Comparison of ENCODE assay signal across 8 cellular contexts in genomic region chr16:4801051-4801961, GRCh38. TPM values are rescaled to one million over a fixed set of nuclear protein-coding genes. Genes with fewer than 3 reads are reported as not detected.
A peak's percentile ranks its signal among the peaks of the same experiment; 100 is the strongest.
DNase-seq lines count a peak whose midpoint lies in the region; ATAC-seq and TF ChIP-seq lines count a peak whose summit lies in the region.

No MANE protein-coding gene starts in this region.

- H3K4me1 Mint-ChIP-seq in chondrocyte (ENCODE audit: low read depth), result peaks cover 25% of the 10 kb centered on the region

- H3K4ac ChIP-seq in IMR-90 (ENCODE audit: low read depth, low read length), result no peak overlapping the region; the same call in 1 of the 2 replicates

- H3K56ac ChIP-seq in IMR-90 (ENCODE audit: extremely low read depth, insufficient read depth, low read length), result no peak overlapping the region

- H3K9ac ChIP-seq in IMR-90 (ENCODE audit: low read depth, low read length), result peak overlapping the region; percentile 57
- H3K9ac ChIP-seq in mucosa of stomach (ENCODE audit: low read length), result peak overlapping the region; percentile 65

- no TSS peak for BruUV-seq in A673 (replicated peaks; lab: Mats Ljungman, UMichigan)
- BruUV-seq in IMR-90 (replicated peaks; lab: Mats Ljungman, UMichigan), result no TSS peak

- no peak overlapping the region for H2BK120ac ChIP-seq in IMR-90 (ENCODE audit: low read depth, low read length)

- peaks cover 0 to 7% of the 10 kb centered on the region in 2 experiments; a peak in 1 of 4 replicates for H3K79me1 ChIP-seq in IMR-90 (ENCODE audit: low read depth in 1 of 2, low read length in 2 of 2)

- H4K91ac ChIP-seq in IMR-90 (ENCODE audit: insufficient read depth, low read depth, low read length), result no peak overlapping the region

- dilution Hi-C loops in IMR-90 (cut with HindIII; ENCODE audit: low sequenced_read_pairs, unreplicated experiment), result no loop called here

- H2AK5ac ChIP-seq in IMR-90 (ENCODE audit: low read depth, low read length), result 0 out of 2 replicates have a peak overlapping the region, but pooled peaks have one; percentile 15

- TF ChIP-seq RAD21 in IMR-90 (IDR thresholded peaks at IDR 0.05; ENCODE audit: low read length), result no peak

- H2BK15ac ChIP-seq in IMR-90 (ENCODE audit: low read depth, low read length), result no peak overlapping the region

- POLR2A ChIA-PET in A673 (lab: Charles Lee; ENCODE audit: low non-redundant PET) (no interaction called here), IMR-90 (lab: Charles Lee; ENCODE audit: unreplicated experiment) (no interaction called here)

- H2AFZ ChIP-seq in IMR-90 (replicated peaks; ENCODE audit: low read length, poor library complexity), result peak overlapping the region; percentile 97

- H3K23ac ChIP-seq in IMR-90 (ENCODE audit: low read depth, low read length), result peak overlapping the region; percentile 69

- H3K9me3 Mint-ChIP-seq in chondrocyte (ENCODE audit: low read depth), result no peaks in the 10 kb centered on the region

- intact Hi-C loops in A673 (cut with micrococcal nuclease; ENCODE audit: unreplicated experiment) (no loop called here), IMR-90 (cut with micrococcal nuclease) (loop anchor here (5.0 kb wide), 1 partner anchor 34 kb away; the partner anchor contains the start of gene ZNF500)

- H3K4me3 ChIP-seq in A673 (ENCODE audit: low read depth, low read length, poor library complexity, severe bottlenecking) (peak overlapping the region; percentile 86), IMR-90 (ENCODE audit: insufficient read depth, low read depth, low read length) (peak overlapping the region; percentile 94), mucosa of stomach (ENCODE audit: low read length) (peak overlapping the region; percentile 5)

- peaks cover 11% of the 10 kb centered on the region for H3K36me3 Mint-ChIP-seq in chondrocyte (ENCODE audit: low read depth)

- H2AK9ac ChIP-seq in IMR-90 (replicated peaks; ENCODE audit: low read depth, low read length, poor library complexity), result peak overlapping the region; percentile 91

- no peak overlapping the region for H3K18ac ChIP-seq in IMR-90 (ENCODE audit: low read depth, low read length)

- H3K27me3 ChIP-seq in A673 (replicated peaks; ENCODE audit: insufficient read depth, low read depth, low read length, poor library complexity), result no peaks in the 10 kb centered on the region
- H3K27me3 ChIP-seq in IMR-90 (ENCODE audit: control insufficient read depth, insufficient read depth, low read length), result no peaks in the 10 kb centered on the region
- H3K27me3 ChIP-seq in mucosa of stomach (ENCODE audit: control insufficient read depth, insufficient read depth, low read length), result no peaks in the 10 kb centered on the region

- 0 out of 2 replicates have a peak overlapping the region, but pooled peaks have one; percentile 50 for H3K14ac ChIP-seq in IMR-90 (replicated peaks; ENCODE audit: low read depth, low read length)

- ATAC-seq in IMR-90 (ENCODE audit: low read depth) (no peak), GM19324 (IDR thresholded peaks at IDR 0.05; ENCODE audit: low FRiP score, unreplicated experiment) (no peak), GM21619 (IDR thresholded peaks at IDR 0.05; ENCODE audit: unreplicated experiment) (no peak)

- H3K36me3 ChIP-seq in A673 (ENCODE audit: insufficient read depth, low read length, poor library complexity, severe bottlenecking) (peaks cover 10% of the 10 kb centered on the region), IMR-90 (ENCODE audit: control insufficient read depth, insufficient read depth, low read length) (peaks cover 21% of the 10 kb centered on the region), mucosa of stomach (ENCODE audit: control insufficient read depth, insufficient read depth, low read length) (no peaks in the 10 kb centered on the region)

- H3K27ac Mint-ChIP-seq in chondrocyte (ENCODE audit: unreplicated experiment), result no peak overlapping the region

- H3K27ac ChIP-seq in A673 (ENCODE audit: low read depth, low read length, poor library complexity, severe bottlenecking) (no peak overlapping the region), IMR-90 (ENCODE audit: insufficient read depth, low read length) (no peak overlapping the region)

- WGBS in IMR-90 (ENCODE audit: extremely low coverage in 2 of 2, insufficient read length in 1 of 2), 2 experiments, result 87% methylated on average over 3 of the region's 29 CpGs; no CpG with 5 or more reads in 1 of the 2 experiments

- peak overlapping the region; percentile 75 for H3K4me2 ChIP-seq in IMR-90 (ENCODE audit: low read depth, low read length)

- peak overlapping the region; percentile 82 for H3K4me3 Mint-ChIP-seq in chondrocyte (ENCODE audit: unreplicated experiment)

- H4K20me1 ChIP-seq in IMR-90 (ENCODE audit: insufficient read depth, low read length), result no peaks in the 10 kb centered on the region; the same call in 1 of the 2 replicates

- H3K4me1 ChIP-seq in A673 (ENCODE audit: insufficient read depth, low read length, poor library complexity, severe bottlenecking) (peaks cover 3% of the 10 kb centered on the region), IMR-90 (ENCODE audit: control insufficient read depth, insufficient read depth, low read length) (peaks cover 5% of the 10 kb centered on the region; the same call in 1 of the 2 replicates), mucosa of stomach (ENCODE audit: control insufficient read depth, insufficient read depth, low read length) (peaks cover 31% of the 10 kb centered on the region)

- TF ChIP-seq CTCF in A673 (conservative IDR thresholded peaks at IDR 0.05; ENCODE audit: low read depth, low read length) (no peak), IMR-90 (conservative IDR thresholded peaks at IDR 0.05; ENCODE audit: low read depth, low read length) (no peak), chondrocyte (IDR thresholded peaks at IDR 0.05) (no peak)

- DNase-seq in A673 (ENCODE audit: low spot score), result no peak
- no peak for DNase-seq in IMR-90
- no peak for DNase-seq in chondrocyte (ENCODE audit: low spot score)
- no peak for DNase-seq in hepatic stellate cell (ENCODE audit: low spot score)
- no peak for DNase-seq in NK-92 treated with Interleukin-12 subunit alpha and Interleukin-12 subunit beta, amount 100 ng/mL, for 24 hours (lab: John Stamatoyannopoulos, UW)

- in situ Hi-C loops in IMR-90 (cut with MboI; ENCODE audit: low sequenced_read_pairs), result no loop called here

- no peaks in the 10 kb centered on the region for H3K27me3 Mint-ChIP-seq in chondrocyte (ENCODE audit: low read depth)

- peak overlapping the region; percentile 36 to 79; a peak in 3 of 4 replicates for H4K8ac ChIP-seq in IMR-90 (ENCODE audit: low read depth in 2 of 2, low read length in 2 of 2)

- CTCF ChIA-PET in A673 (lab: Charles Lee) (interaction anchor here (0.6 kb wide), 1 partner anchor 35 kb away, joined by 3 read pairs; no protein-coding TSS in a partner anchor), IMR-90 (lab: Yijun Ruan, JAX) (no interaction called here)

- H3K9me3 ChIP-seq in A673 (ENCODE audit: low read depth, low read length, poor library complexity, severe bottlenecking) (no peaks in the 10 kb centered on the region), IMR-90 (ENCODE audit: control insufficient read depth, insufficient read depth, low read length) (no peaks in the 10 kb centered on the region), mucosa of stomach (ENCODE audit: control insufficient read depth, low read length) (no peaks in the 10 kb centered on the region)

- H3K9me1 ChIP-seq in IMR-90 (ENCODE audit: insufficient read depth, low read length), result no peaks in the 10 kb centered on the region

- TF ChIP-seq POLR2A in IMR-90 (IDR thresholded peaks at IDR 0.05; ENCODE audit: low read depth, low read length), result no peak

- H4K5ac ChIP-seq in IMR-90 (ENCODE audit: low read depth, low read length), result no peak overlapping the region

- no peak overlapping the region for H2BK20ac ChIP-seq in IMR-90 (ENCODE audit: low read depth, low read length)

- no peak overlapping the region for H2BK5ac ChIP-seq in IMR-90 (ENCODE audit: low read depth, low read length, poor library complexity, severe bottlenecking)

TF ChIP-seq in IMR-90, 13 proteins besides CTCF, POLR2A, EP300 and RAD21 (continues in another document):
- no peak for TF ChIP-seq RFX5 (IDR thresholded peaks at IDR 0.05; ENCODE audit: low read depth, low read length)
- TF ChIP-seq MAZ (IDR thresholded peaks at IDR 0.05; ENCODE audit: borderline replicate concordance, low read depth, low read length), result no peak

RNA-seq across cellular contexts. Expression of gene ROGDI, which starts 1.1 kb away (rescaled TPM):
- total RNA-seq in A673 (2021) (2.9 and 3.3 TPM in 2 replicates), IMR-90 (2012; rRNA removed) (13.6 and 14.2 TPM in 2 replicates), chondrocyte (24.9 to 37.6 TPM (median 35.6 TPM) in 3 replicates)
- 27.1 and 30.1 TPM in 2 replicates for polyA plus RNA-seq in IMR-90 (2012; rRNA removed)
- 11.3 and 32.6 TPM in 2 replicates for polyA plus RNA-seq in IMR-90 (2012; cell fraction: cytosol; rRNA removed)
- 67.3 and 174 TPM in 2 replicates for polyA plus RNA-seq in IMR-90 (2012; cell fraction: nucleus; rRNA removed; ENCODE audit: low replicate concordance)

RNA-seq across cellular contexts. Expression of gene SMIM22, which starts 6.1 kb away (rescaled TPM):
- total RNA-seq in A673 (2021) (not detected in 2 replicates), IMR-90 (2012; rRNA removed) (not detected in 2 replicates), chondrocyte (not detected in 3 replicates)
- polyA plus RNA-seq in IMR-90 (2012; rRNA removed), result not detected in 2 replicates
- not detected in 2 replicates for polyA plus RNA-seq in IMR-90 (2012; cell fraction: cytosol; rRNA removed)
- polyA plus RNA-seq in IMR-90 (2012; cell fraction: nucleus; rRNA removed; ENCODE audit: low replicate concordance), result not detected in 2 replicates

RNA-seq across cellular contexts. Expression of gene SEPTIN12, which starts 13.2 kb away (rescaled TPM):
- total RNA-seq in A673 (2021) (not detected in 2 replicates), IMR-90 (2012; rRNA removed) (not detected in 2 replicates), chondrocyte (not detected in 3 replicates)
- not detected in 2 replicates for polyA plus RNA-seq in IMR-90 (2012; rRNA removed)
- not detected in 2 replicates for polyA plus RNA-seq in IMR-90 (2012; cell fraction: cytosol; rRNA removed)
- 0.10 TPM in 1 of 2 replicates, not detected in the other for polyA plus RNA-seq in IMR-90 (2012; cell fraction: nucleus; rRNA removed; ENCODE audit: low replicate concordance)

RNA-seq across cellular contexts. Expression of gene ZNF500, which starts 34.3 kb away (rescaled TPM):
- total RNA-seq in A673 (2021) (16.8 and 19.1 TPM in 2 replicates), IMR-90 (2012; rRNA removed) (4.5 and 4.7 TPM in 2 replicates), chondrocyte (13.1 to 16.2 TPM (median 14.7 TPM) in 3 replicates)
- polyA plus RNA-seq in IMR-90 (2012; rRNA removed), result 5.9 and 7.3 TPM in 2 replicates
- polyA plus RNA-seq in IMR-90 (2012; cell fraction: cytosol; rRNA removed), result 2.6 and 6.0 TPM in 2 replicates
- 25.8 and 41.4 TPM in 2 replicates for polyA plus RNA-seq in IMR-90 (2012; cell fraction: nucleus; rRNA removed; ENCODE audit: low replicate concordance)

RNA-seq across cellular contexts. Expression of gene GLYR1, which starts 45.8 kb away (rescaled TPM):
- 121 and 128 TPM in 2 replicates for total RNA-seq in A673 (2021)
- total RNA-seq in IMR-90 (2012; rRNA removed), result 26.0 and 27.8 TPM in 2 replicates
- 53.2 and 54.2 TPM in 2 replicates for polyA plus RNA-seq in IMR-90 (2012; rRNA removed)
- polyA plus RNA-seq in IMR-90 (2012; cell fraction: cytosol; rRNA removed), result 28.8 and 39.4 TPM in 2 replicates
- polyA plus RNA-seq in IMR-90 (2012; cell fraction: nucleus; rRNA removed; ENCODE audit: low replicate concordance), result 63.0 and 63.9 TPM in 2 replicates
- total RNA-seq in chondrocyte, result 56.8 to 78.7 TPM (median 58.9 TPM) in 3 replicates

Comparison
In these comparisons a context has a peak if more than half of its experiments do, and no peak if none do; other contexts are left out.
1. H3K4me3 ChIP-seq: peak in every context shown above with its lines; median percentile 94 in IMR-90; 86 in A673; 5 in mucosa of stomach.